Comparison of ENCODE assay signal across 37 cellular contexts in the genomic region with DNA sequence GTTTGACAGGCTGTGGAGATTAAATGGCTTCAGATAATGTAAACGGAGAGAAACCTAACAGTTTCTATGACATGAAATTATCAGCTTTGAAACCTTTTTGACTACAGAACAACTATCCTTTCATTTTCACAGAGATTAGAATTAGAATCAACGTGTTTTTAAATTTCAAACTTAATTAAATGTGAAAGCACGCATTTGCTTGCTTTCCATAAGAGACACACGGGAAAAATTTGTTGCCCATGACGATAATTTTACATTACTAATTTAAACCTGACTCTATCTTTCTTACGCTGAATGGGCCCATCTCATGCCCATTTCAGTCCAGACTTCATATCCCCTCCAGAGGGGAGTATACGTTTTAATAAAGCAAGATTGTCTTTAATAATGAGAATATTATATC.
"Had no signal": no experiment of that assay in that cellular context is flagged by ENCODE, and none has a peak within 500 bp of the region (broad histone marks: within the 10 kb centered on the region; RNA-seq: fewer than 3 reads in every experiment).

No MANE protein-coding gene starts in this region.

- H3K9me3 ChIP-seq: ascending aorta had no signal

- H3K27ac ChIP-seq: ascending aorta, cardiac muscle cell, VCaP had no signal

- H3K27me3 Mint-ChIP-seq: activated CD4-positive, alpha-beta memory T cell treated with anti-CD3 and anti-CD28 coated beads, Interleukin-2, amount 10 ng/mL, durations not matched to agents 7 days and 5 days; activated CD4-positive, alpha-beta T cell treated with anti-CD3 and anti-CD28 coated beads for 36 hours; activated CD4-positive, alpha-beta T cell treated with anti-CD3 and anti-CD28 coated beads, Interleukin-2, amount 10 ng/mL, durations not matched to agents 7 days and 5 days; activated CD8-positive, alpha-beta memory T cell treated with anti-CD3 and anti-CD28 coated beads, Interleukin-2, amount 10 ng/mL, durations not matched to agents 7 days and 5 days; activated naive CD4-positive, alpha-beta T cell treated with anti-CD3 and anti-CD28 coated beads, Interleukin-2, amount 10 ng/mL, durations not matched to agents 7 days and 5 days; activated naive CD4-positive, alpha-beta T cell treated with anti-CD3 and anti-CD28 coated beads, Interleukin-2, amount 50 U/mL, for 24 hours; activated naive CD8-positive, alpha-beta T cell; activated naive CD8-positive, alpha-beta T cell treated with anti-CD3 and anti-CD28 coated beads, Interleukin-2, amount 10 ng/mL, durations not matched to agents 7 days and 5 days; activated naive CD8-positive, alpha-beta T cell treated with anti-CD3 and anti-CD28 coated beads, Interleukin-2, amount 50 U/mL, for 24 hours; activated T-cell treated with anti-CD3 and anti-CD28 coated beads, Interleukin-2, amount 50 U/mL, for 24 hours; brain; central memory CD8-positive, alpha-beta T cell had no signal

- H3K27me3 ChIP-seq: ascending aorta, cardiac muscle cell had no signal

- H3K9me3 Mint-ChIP-seq: activated CD4-positive, alpha-beta memory T cell treated with anti-CD3 and anti-CD28 coated beads, Interleukin-2, amount 10 ng/mL, durations not matched to agents 7 days and 5 days; activated CD4-positive, alpha-beta T cell treated with anti-CD3 and anti-CD28 coated beads, Interleukin-2, amount 10 ng/mL, durations not matched to agents 7 days and 5 days; activated naive CD4-positive, alpha-beta T cell treated with anti-CD3 and anti-CD28 coated beads, Interleukin-2, amount 10 ng/mL, durations not matched to agents 7 days and 5 days; activated naive CD4-positive, alpha-beta T cell treated with anti-CD3 and anti-CD28 coated beads, Interleukin-2, amount 50 U/mL, for 24 hours; activated naive CD8-positive, alpha-beta T cell treated with anti-CD3 and anti-CD28 coated beads, Interleukin-2, amount 10 ng/mL, durations not matched to agents 7 days and 5 days; activated naive CD8-positive, alpha-beta T cell treated with anti-CD3 and anti-CD28 coated beads, Interleukin-2, amount 50 U/mL, for 24 hours; activated T-cell treated with anti-CD3 and anti-CD28 coated beads, Interleukin-2, amount 50 U/mL, for 24 hours; activated T-helper 2 cell treated with anti-CD3 and anti-CD28 coated beads, Interferon-gamma antibody, Interleukin-2, Interleukin-4, amounts not matched to agents 10 μg/mL and 5 μg/mL and 100 μg/mL, durations not matched to agents 14 hours and 24 hours and 36 hours; brain; central memory CD8-positive, alpha-beta T cell; T-helper 1 cell treated with Interleukin-12 subunit alpha and Interleukin-12 subunit beta and Interleukin-4 antibody, amounts not matched to agents 30 μg/mL and 1 μg/mL, for 36 hours; T-helper 2 cell treated with Interferon-gamma antibody and Interleukin-4, amounts not matched to agents 5 μg/mL and 100 μg/mL, for 36 hours had no signal

- H3K4me3 ChIP-seq: ascending aorta, cardiac muscle cell had no signal

- H3K4me3 Mint-ChIP-seq: activated CD4-positive, alpha-beta memory T cell treated with anti-CD3 and anti-CD28 coated beads, Interleukin-2, amount 10 ng/mL, durations not matched to agents 7 days and 5 days; activated CD4-positive, alpha-beta T cell treated with anti-CD3 and anti-CD28 coated beads for 36 hours; activated CD4-positive, alpha-beta T cell treated with anti-CD3 and anti-CD28 coated beads, Interleukin-2, amount 10 ng/mL, durations not matched to agents 7 days and 5 days; activated CD8-positive, alpha-beta memory T cell treated with anti-CD3 and anti-CD28 coated beads, Interleukin-2, amount 10 ng/mL, durations not matched to agents 7 days and 5 days; activated CD8-positive, alpha-beta T cell treated with anti-CD3 and anti-CD28 coated beads, Interleukin-2, amount 10 ng/mL, durations not matched to agents 7 days and 5 days; activated naive CD4-positive, alpha-beta T cell treated with anti-CD3 and anti-CD28 coated beads, Interleukin-2, amount 10 ng/mL, durations not matched to agents 7 days and 5 days; activated naive CD4-positive, alpha-beta T cell treated with anti-CD3 and anti-CD28 coated beads, Interleukin-2, amount 50 U/mL, for 24 hours; activated naive CD8-positive, alpha-beta T cell; activated naive CD8-positive, alpha-beta T cell treated with anti-CD3 and anti-CD28 coated beads, Interleukin-2, amount 10 ng/mL, durations not matched to agents 7 days and 5 days; activated naive CD8-positive, alpha-beta T cell treated with anti-CD3 and anti-CD28 coated beads, Interleukin-2, amount 50 U/mL, for 24 hours; activated T-cell treated with anti-CD3 and anti-CD28 coated beads, Interleukin-2, amount 50 U/mL, for 24 hours; brain; central memory CD8-positive, alpha-beta T cell; T-helper 1 cell treated with Interleukin-12 subunit alpha and Interleukin-12 subunit beta and Interleukin-4 antibody, amounts not matched to agents 30 μg/mL and 1 μg/mL, for 36 hours; T-helper 2 cell treated with Interferon-gamma antibody and Interleukin-4, amounts not matched to agents 5 μg/mL and 100 μg/mL, for 36 hours had no signal

- H3K4me1 ChIP-seq: ascending aorta had no signal

- DNase-seq: activated CD4-positive, alpha-beta memory T cell treated with anti-CD3 and anti-CD28 coated beads, Interleukin-2, amount 10 ng/mL, durations not matched to agents 7 days and 5 days; activated CD4-positive, alpha-beta T cell treated with anti-CD3 and anti-CD28 coated beads for 1 hour; activated CD4-positive, alpha-beta T cell treated with anti-CD3 and anti-CD28 coated beads for 36 hours; activated CD4-positive, alpha-beta T cell treated with anti-CD3 and anti-CD28 coated beads for 48 hours; activated CD4-positive, alpha-beta T cell treated with anti-CD3 and anti-CD28 coated beads, Interleukin-2, amount 10 ng/mL, durations not matched to agents 7 days and 5 days; activated CD4-positive, alpha-beta T cell treated with anti-CD3 and anti-CD28 coated beads, Interleukin-2, amount 50 U/mL, for 48 hours; activated CD4-positive, CD25-positive, alpha-beta regulatory T cell; activated CD8-positive, alpha-beta memory T cell treated with anti-CD3 and anti-CD28 coated beads for 24 hours; activated CD8-positive, alpha-beta memory T cell treated with anti-CD3 and anti-CD28 coated beads, Interleukin-2, amount 10 ng/mL, durations not matched to agents 7 days and 5 days; activated CD8-positive, alpha-beta memory T cell treated with anti-CD3 and anti-CD28 coated beads, Interleukin-2, amount 50 U/mL, for 48 hours; activated CD8-positive, alpha-beta T cell treated with anti-CD3 and anti-CD28 coated beads, Interleukin-2, amount 10 ng/mL, durations not matched to agents 7 days and 5 days; activated effector memory CD4-positive, alpha-beta T cell treated with Interleukin-2 at 50 U/mL for 16 hours; activated gamma-delta T cell; activated naive CD4-positive, alpha-beta T cell treated with anti-CD3 and anti-CD28 coated beads, Interleukin-2, amount 10 ng/mL, durations not matched to agents 7 days and 5 days; activated naive CD4-positive, alpha-beta T cell treated with Interleukin-2 at 50 U/mL for 16 hours; activated naive CD8-positive, alpha-beta T cell treated with anti-CD3 and anti-CD28 coated beads, Interleukin-2, amount 10 ng/mL, durations not matched to agents 7 days and 5 days; activated naive CD8-positive, alpha-beta T cell treated with anti-CD3 and anti-CD28 coated beads, Interleukin-2, amount 50 U/mL, for 24 hours; activated T-cell treated with anti-CD3 and anti-CD28 coated beads, Interleukin-2, amount 50 U/mL, for 24 hours; activated T-cell treated with anti-CD3 and anti-CD28 coated beads, Interleukin-2, amount 50 U/mL, for 48 hours; amygdala; anterior cingulate cortex; caudate nucleus; cerebellar nuclear complex; T-helper 1 cell; T-helper 2 cell; T-helper 9 cell had no signal

- H3K4me1 Mint-ChIP-seq: activated naive CD4-positive, alpha-beta T cell treated with anti-CD3 and anti-CD28 coated beads, Interleukin-2, amount 50 U/mL, for 24 hours; central memory CD8-positive, alpha-beta T cell had no signal

- H3K27ac Mint-ChIP-seq: activated CD4-positive, alpha-beta memory T cell treated with anti-CD3 and anti-CD28 coated beads, Interleukin-2, amount 10 ng/mL, durations not matched to agents 7 days and 5 days; activated CD4-positive, alpha-beta T cell treated with anti-CD3 and anti-CD28 coated beads for 36 hours; activated CD4-positive, alpha-beta T cell treated with anti-CD3 and anti-CD28 coated beads, Interleukin-2, amount 10 ng/mL, durations not matched to agents 7 days and 5 days; activated CD8-positive, alpha-beta memory T cell treated with anti-CD3 and anti-CD28 coated beads, Interleukin-2, amount 10 ng/mL, durations not matched to agents 7 days and 5 days; activated CD8-positive, alpha-beta T cell treated with anti-CD3 and anti-CD28 coated beads, Interleukin-2, amount 10 ng/mL, durations not matched to agents 7 days and 5 days; activated naive CD4-positive, alpha-beta T cell treated with anti-CD3 and anti-CD28 coated beads, Interleukin-2, amount 10 ng/mL, durations not matched to agents 7 days and 5 days; activated naive CD4-positive, alpha-beta T cell treated with anti-CD3 and anti-CD28 coated beads, Interleukin-2, amount 50 U/mL, for 24 hours; activated naive CD8-positive, alpha-beta T cell; activated naive CD8-positive, alpha-beta T cell treated with anti-CD3 and anti-CD28 coated beads, Interleukin-2, amount 10 ng/mL, durations not matched to agents 7 days and 5 days; activated naive CD8-positive, alpha-beta T cell treated with anti-CD3 and anti-CD28 coated beads, Interleukin-2, amount 50 U/mL, for 24 hours; activated T-cell treated with anti-CD3 and anti-CD28 coated beads, Interleukin-2, amount 50 U/mL, for 24 hours; activated T-helper 2 cell treated with anti-CD3 and anti-CD28 coated beads, Interferon-gamma antibody, Interleukin-2, Interleukin-4, amounts not matched to agents 10 μg/mL and 5 μg/mL and 100 μg/mL, durations not matched to agents 14 hours and 24 hours and 36 hours; T-helper 1 cell treated with Interleukin-12 subunit alpha and Interleukin-12 subunit beta and Interleukin-4 antibody, amounts not matched to agents 30 μg/mL and 1 μg/mL, for 36 hours; T-helper 2 cell treated with Interferon-gamma antibody and Interleukin-4, amounts not matched to agents 5 μg/mL and 100 μg/mL, for 36 hours had no signal

- ATAC-seq: activated CD4-positive, alpha-beta T cell treated with anti-CD3 and anti-CD28 coated beads for 36 hours; activated CD4-positive, CD25-positive, alpha-beta regulatory T cell treated with anti-CD3 and anti-CD28 coated beads, Interleukin-2, amount 50 U/mL, for 24 hours; activated CD8-positive, alpha-beta memory T cell treated with anti-CD3 and anti-CD28 coated beads, Interleukin-2, amount 10 ng/mL, durations not matched to agents 7 days and 5 days; activated CD8-positive, alpha-beta T cell treated with anti-CD3 and anti-CD28 coated beads, Interleukin-2, amount 10 ng/mL, durations not matched to agents 7 days and 5 days; activated naive CD8-positive, alpha-beta T cell treated with anti-CD3 and anti-CD28 coated beads, Interleukin-2, amount 50 U/mL, for 24 hours had no signal
